10 cellular contexts compared by ENCODE assay signal in genomic region chr10:43863859-43864591, GRCh38.
DNase-seq lines count a peak whose midpoint lies in the region; ATAC-seq and TF ChIP-seq lines count a peak whose summit lies in the region.
"Had no signal": no experiment of that assay in that cellular context is flagged by ENCODE, and none has a peak within 500 bp of the region (broad histone marks: within the 10 kb centered on the region; RNA-seq: fewer than 3 reads in every experiment).

No MANE protein-coding gene starts in this region.

- peak overlapping the region; percentile 6 for H3K27ac ChIP-seq in duodenal mucosa (ENCODE audit: low read depth, low read length)
- H3K27ac ChIP-seq in liver (ENCODE audit: low read depth in 1 of 2, low read length in 2 of 2) = peak overlapping the region; percentile 3
- H3K27ac ChIP-seq in thoracic aorta = peak overlapping the region; percentile 86 to 89
- peak overlapping the region in 12 of 59 donors; percentile 4 to 67 (median 28) for H3K27ac ChIP-seq in dorsolateral prefrontal cortex

- peaks cover 8% of the 10 kb centered on the region for H3K4me1 Mint-ChIP-seq in activated T-cell treated with anti-CD3 and anti-CD28 coated beads, Interleukin-2, amount 50 U/mL, for 72 hours (ENCODE audit: low read depth)

- intact Hi-C loops in dorsolateral prefrontal cortex (cut with DNase I) = no loop called here

- H3K27ac Mint-ChIP-seq in activated T-cell treated with anti-CD3 and anti-CD28 coated beads, Interleukin-2, amount 50 U/mL, for 72 hours = no peak overlapping the region
- H3K27ac Mint-ChIP-seq: activated naive CD8-positive, alpha-beta T cell treated with anti-CD3 and anti-CD28 coated beads, Interleukin-2, amount 10 ng/mL, durations not matched to agents 7 days and 5 days had no signal

- no peak overlapping the region for H3K9ac ChIP-seq in duodenal mucosa (ENCODE audit: low read depth in 1 of 2, low read length in 2 of 2)
- H3K9ac ChIP-seq in liver (ENCODE audit: low read depth in 1 of 2, low read length in 2 of 2) = no peak overlapping the region

- H3K36me3 Mint-ChIP-seq in activated T-cell treated with anti-CD3 and anti-CD28 coated beads, Interleukin-2, amount 50 U/mL, for 72 hours (ENCODE audit: insufficient read depth in 2 of 2) = no peaks in the 10 kb centered on the region

- ATAC-seq in thoracic aorta (ENCODE audit: insufficient number of reproducible peaks, low FRiP score, low read depth) = peak; percentile 80
- ATAC-seq in GM21528 (IDR thresholded peaks at IDR 0.05; ENCODE audit: low FRiP score, unreplicated experiment) = no peak
- no peak for ATAC-seq in activated T-cell treated with anti-CD3 and anti-CD28 coated beads, Interleukin-2, amount 50 U/mL, for 72 hours (replicated peaks in 1 of 2)

- H3K27me3 Mint-ChIP-seq in activated T-cell treated with anti-CD3 and anti-CD28 coated beads, Interleukin-2, amount 50 U/mL, for 72 hours (ENCODE audit: low read depth) = no peaks in the 10 kb centered on the region

- DNase-seq in MG63 (peak; percentile 80), thoracic aorta (ENCODE audit: low spot score) (no peak), NCI-H2171 (lab: John Stamatoyannopoulos, UW) (no peak), dorsolateral prefrontal cortex (no peak)
- DNase-seq in activated T-cell treated with anti-CD3 and anti-CD28 coated beads, Interleukin-2, amount 50 U/mL, for 72 hours = no peak
- DNase-seq: activated naive CD8-positive, alpha-beta T cell treated with anti-CD3 and anti-CD28 coated beads, Interleukin-2, amount 10 ng/mL, durations not matched to agents 7 days and 5 days; stimulated activated CD4-positive, alpha-beta T cell treated with anti-CD3 and anti-CD28 coated beads, Interleukin-2, amount 100 ng/mL, for 24 hours had no signal

- H3K4me1 ChIP-seq in duodenal mucosa (ENCODE audit: control insufficient read depth in 1 of 2, insufficient read depth in 2 of 2, low read length in 2 of 2) (peaks cover 18 to 24% of the 10 kb centered on the region in 2 donors), liver (ENCODE audit: control insufficient read depth in 4 of 4, insufficient read depth in 4 of 4, low read length in 3 of 4) (peaks cover 0 to 5% (median 0%) of the 10 kb centered on the region in 4 donors), thoracic aorta (ENCODE audit: control insufficient read depth in 1 of 2, low read depth in 2 of 2) (peaks cover 27 to 51% of the 10 kb centered on the region in 2 donors)

- H3K27me3 ChIP-seq in MG63 (no peaks in the 10 kb centered on the region), duodenal mucosa (ENCODE audit: control insufficient read depth in 1 of 2, insufficient read depth in 2 of 2, low read length in 2 of 2) (no peaks in the 10 kb centered on the region), liver (ENCODE audit: control insufficient read depth in 4 of 4, insufficient read depth in 4 of 4, low read length in 3 of 4) (no peaks in the 10 kb centered on the region), thoracic aorta (replicated peaks; ENCODE audit: insufficient read depth) (no peaks in the 10 kb centered on the region), dorsolateral prefrontal cortex (no peaks in the 10 kb centered on the region)

- peaks cover 0 to 2% of the 10 kb centered on the region in 2 donors for H3K9me3 Mint-ChIP-seq in activated T-cell treated with anti-CD3 and anti-CD28 coated beads, Interleukin-2, amount 50 U/mL, for 72 hours
- H3K9me3 Mint-ChIP-seq: activated naive CD8-positive, alpha-beta T cell treated with anti-CD3 and anti-CD28 coated beads, Interleukin-2, amount 10 ng/mL, durations not matched to agents 7 days and 5 days had no signal

- 76% methylated on average over 8 of the region's 8 CpGs for WGBS in liver

- TF ChIP-seq RAD21 in liver (IDR thresholded peaks at IDR 0.05) = peak in 1 of 2 donors; percentile 40

- TF ChIP-seq CTCF in liver (IDR thresholded peaks at IDR 0.05; ENCODE audit: low read depth, low read length, missing input control) = no peak
- no peak for TF ChIP-seq CTCF in thoracic aorta (IDR thresholded peaks at IDR 0.05)
- TF ChIP-seq CTCF in dorsolateral prefrontal cortex (IDR thresholded peaks at IDR 0.05 in 54 of 56, conservative IDR thresholded peaks at IDR 0.05 in 2 of 56; ENCODE audit: low read depth in 1 of 56, partially characterized antibody in 56 of 56) = no peak

- H3K4me3 ChIP-seq in MG63 = no peak overlapping the region
- H3K4me3 ChIP-seq in duodenal mucosa (ENCODE audit: low read depth in 1 of 2, low read length in 2 of 2) = peak overlapping the region in 1 of 2 donors; percentile 17
- no peak overlapping the region for H3K4me3 ChIP-seq in liver (ENCODE audit: low read depth in 1 of 3, low read length in 3 of 3)
- H3K4me3 ChIP-seq in thoracic aorta = no peak overlapping the region
- H3K4me3 ChIP-seq in dorsolateral prefrontal cortex = no peak overlapping the region

- H3K9me3 ChIP-seq in MG63 (no peaks in the 10 kb centered on the region), duodenal mucosa (ENCODE audit: control insufficient read depth in 1 of 2, low read length in 2 of 2) (no peaks in the 10 kb centered on the region), liver (ENCODE audit: control insufficient read depth in 4 of 4, low read length in 3 of 4) (no peaks in the 10 kb centered on the region), thoracic aorta (no peaks in the 10 kb centered on the region)

- H3K36me3 ChIP-seq in MG63 = no peaks in the 10 kb centered on the region
- no peaks in the 10 kb centered on the region for H3K36me3 ChIP-seq in duodenal mucosa (ENCODE audit: control insufficient read depth in 1 of 2, insufficient read depth in 2 of 2, low read length in 2 of 2)
- no peaks in the 10 kb centered on the region for H3K36me3 ChIP-seq in liver (ENCODE audit: control insufficient read depth in 4 of 4, insufficient read depth in 3 of 4, low read depth in 1 of 4, low read length in 3 of 4)
- no peaks in the 10 kb centered on the region for H3K36me3 ChIP-seq in thoracic aorta

- no peak overlapping the region for H3K4me3 Mint-ChIP-seq in activated T-cell treated with anti-CD3 and anti-CD28 coated beads, Interleukin-2, amount 50 U/mL, for 72 hours
- H3K4me3 Mint-ChIP-seq: activated naive CD8-positive, alpha-beta T cell treated with anti-CD3 and anti-CD28 coated beads, Interleukin-2, amount 10 ng/mL, durations not matched to agents 7 days and 5 days had no signal

TF ChIP-seq in liver, 16 proteins besides CTCF, POLR2A, EP300 and RAD21:
- peak in 1 of 2 donors; percentile 93 for TF ChIP-seq JUND (IDR thresholded peaks at IDR 0.05)
- no peak for TF ChIP-seq SP1 (IDR thresholded peaks at IDR 0.05)
- TF ChIP-seq HNF4A (conservative IDR thresholded peaks at IDR 0.05) = peak; percentile 67 to 94
- no peak for TF ChIP-seq REST (IDR thresholded peaks at IDR 0.05)
- TF ChIP-seq GABPA (IDR thresholded peaks at IDR 0.05 in 1 of 2, conservative IDR thresholded peaks at IDR 0.05 in 1 of 2) = no peak
- TF ChIP-seq FOXA2 (IDR thresholded peaks at IDR 0.05) = peak; percentile 73
- no peak for TF ChIP-seq TAF1 (conservative IDR thresholded peaks at IDR 0.05)
- TF ChIP-seq RXRA (IDR thresholded peaks at IDR 0.05) = peak in 1 of 2 donors; percentile 65
- TF ChIP-seq MAX (IDR thresholded peaks at IDR 0.05) = peak; percentile 38
- no peak for TF ChIP-seq EGR1 (IDR thresholded peaks at IDR 0.05; ENCODE audit: low read depth in 2 of 2)
- TF ChIP-seq FOXA1 (IDR thresholded peaks at IDR 0.05) = peak; percentile 71
TF ChIP-seq in liver: peak in this region for 6.
